8 cellular contexts compared by ENCODE assay signal in genomic region chr18:24076136-24076597, GRCh38.
DNase-seq lines count a peak whose midpoint lies in the region; ATAC-seq and TF ChIP-seq lines count a peak whose summit lies in the region.
"Not testable (repeated sequence)": the region's sequence is repeated elsewhere in the genome, so short reads cannot be mapped to it uniquely, and the experiment has no call there.

No MANE protein-coding gene starts in this region.

- ATAC-seq in HG03439 (IDR thresholded peaks at IDR 0.05; ENCODE audit: unreplicated experiment): peak; percentile 58

- intact Hi-C loops in thyroid gland (cut with DNase I): not testable (repeated sequence)

- DNase-seq in GM10266 (ENCODE audit: extremely low spot score) (peak; percentile 53), NCI-H82 (lab: John Stamatoyannopoulos, UW) (peak; percentile 60), astrocyte of the hippocampus (ENCODE audit: low read depth, low spot score) (peak; percentile 93), right atrium auricular region (ENCODE audit: low spot score) (peak; percentile 89), retinal pigment epithelial cell (ENCODE audit: low read depth) (peak; percentile 97), thyroid gland (peak; percentile 87)
- peak; percentile 61 for DNase-seq in activated CD4-positive, alpha-beta T cell treated with anti-CD3 and anti-CD28 coated beads for 1 hour

- not testable (repeated sequence) for H3K4me3 ChIP-seq in right atrium auricular region; retinal pigment epithelial cell (ENCODE audit: low read length); thyroid gland (replicated peaks in 1 of 3)

- not testable (repeated sequence) for H3K36me3 ChIP-seq in right atrium auricular region, thyroid gland

- TF ChIP-seq CTCF in GM10266 (IDR thresholded peaks at IDR 0.05; ENCODE audit: control insufficient read depth, insufficient read depth, low read depth, missing control alignments) (peak; percentile 15), right atrium auricular region (IDR thresholded peaks at IDR 0.05) (peak; percentile 17 to 67), retinal pigment epithelial cell (conservative IDR thresholded peaks at IDR 0.05; ENCODE audit: low read depth, low read length) (peak; percentile 71), thyroid gland (IDR thresholded peaks at IDR 0.05) (peak in 4 of 6 experiments; percentile 20 to 42 (median 32))

- 18 to 20% methylated on average over 10 of the region's 10 CpGs for WGBS in thyroid gland, 2 donors

- H3K27ac ChIP-seq in right atrium auricular region: peak overlapping the region; percentile 64 to 78
- not testable (repeated sequence) for H3K27ac ChIP-seq in thyroid gland

- peaks cover 0 to 18% of the 10 kb centered on the region in 2 donors for H3K4me1 ChIP-seq in right atrium auricular region
- H3K4me1 ChIP-seq in thyroid gland: not testable (repeated sequence)

- H3K27me3 ChIP-seq in right atrium auricular region, thyroid gland: not testable (repeated sequence)

- TF ChIP-seq POLR2A in thyroid gland (IDR thresholded peaks at IDR 0.05): not testable (repeated sequence)

- H3K9me3 ChIP-seq in right atrium auricular region, thyroid gland: not testable (repeated sequence)

Comparison
In these comparisons a context has a peak if more than half of its experiments do, and no peak if none do; other contexts are left out.
1. CTCF ChIP-seq: peak in every context shown above with its lines; median percentile 71 in retinal pigment epithelial cell; 42 in right atrium auricular region; 32 in thyroid gland; 15 in GM10266.